In genomic region chr9:97013151-97014132, GRCh38 we compare ENCODE assay signal across 8 cellular contexts. TPM values are rescaled to one million over a fixed set of nuclear protein-coding genes. Genes with fewer than 3 reads are reported as not detected.
A peak's percentile ranks its signal among the peaks of the same experiment; 100 is the strongest.
DNase-seq lines count a peak whose midpoint lies in the region; ATAC-seq and TF ChIP-seq lines count a peak whose summit lies in the region.
"Not testable (repeated sequence)": the region's sequence is repeated elsewhere in the genome, so short reads cannot be mapped to it uniquely, and the experiment has no call there.

No MANE protein-coding gene starts in this region.

- peak in 3 of 4 donors; percentile 4 to 76 (median 43) for TF ChIP-seq POLR2A in esophagus squamous epithelium (IDR thresholded peaks at IDR 0.05)

- H3K4me3 ChIP-seq in Panc1 (ENCODE audit: low read depth in 2 of 2, low read length in 2 of 2) (peak overlapping the region; percentile 46 to 59), esophagus squamous epithelium (peak overlapping the region; percentile 46 to 78 (median 62))

- H3K36me3 Mint-ChIP-seq in activated T-cell treated with anti-CD3 and anti-CD28 coated beads, Interleukin-2, amount 50 U/mL, for 72 hours (ENCODE audit: insufficient read depth in 2 of 2), result not testable (repeated sequence)

- intact Hi-C loops in Panc1 (cut with micrococcal nuclease; ENCODE audit: unreplicated experiment); esophagus squamous epithelium (cut with DNase I): not testable (repeated sequence)

- not testable (repeated sequence) for H3K4me1 ChIP-seq in Panc1 (ENCODE audit: control insufficient read depth, insufficient read depth, low read length); esophagus squamous epithelium

- CTCF ChIA-PET in Panc1 (lab: Charles Lee), result not testable (repeated sequence)

- BruUV-seq in Panc1 (replicated peaks; lab: Mats Ljungman, UMichigan), result not testable (repeated sequence)

- H3K27ac Mint-ChIP-seq in activated T-cell treated with anti-CD3 and anti-CD28 coated beads, Interleukin-2, amount 50 U/mL, for 72 hours, result peak overlapping the region; percentile 96

- POLR2A ChIA-PET in Panc1 (lab: Charles Lee), result not testable (repeated sequence)

- not testable (repeated sequence) for H3K9me3 Mint-ChIP-seq in activated T-cell treated with anti-CD3 and anti-CD28 coated beads, Interleukin-2, amount 50 U/mL, for 72 hours

- H3K36me3 ChIP-seq in Panc1 (ENCODE audit: control insufficient read depth, insufficient read depth, low read length); esophagus squamous epithelium: not testable (repeated sequence)

- H3K9me3 ChIP-seq in Panc1 (ENCODE audit: control insufficient read depth, insufficient read depth, low read depth, low read length); esophagus squamous epithelium: not testable (repeated sequence)

- peak overlapping the region; percentile 86 to 98 for H3K4me3 Mint-ChIP-seq in activated T-cell treated with anti-CD3 and anti-CD28 coated beads, Interleukin-2, amount 50 U/mL, for 72 hours

- H3K27ac ChIP-seq in Panc1 (ENCODE audit: low read length), result peak overlapping the region; percentile 72
- H3K27ac ChIP-seq in esophagus squamous epithelium, result peak overlapping the region; percentile 78 to 95 (median 94)

- ATAC-seq in GM21723 (IDR thresholded peaks at IDR 0.05; ENCODE audit: unreplicated experiment) (peak; percentile 86), Panc1 (peak; percentile 99)
- peak; percentile 97 for ATAC-seq in activated T-cell treated with anti-CD3 and anti-CD28 coated beads, Interleukin-2, amount 50 U/mL, for 72 hours (replicated peaks in 1 of 2)

- 0 to 1% methylated on average over 3 to 8 of the region's 97 CpGs for WGBS in esophagus squamous epithelium, 2 donors

- H3K27me3 Mint-ChIP-seq in activated T-cell treated with anti-CD3 and anti-CD28 coated beads, Interleukin-2, amount 50 U/mL, for 72 hours (ENCODE audit: low read depth), result not testable (repeated sequence)

- H3K27me3 ChIP-seq in Panc1 (ENCODE audit: control insufficient read depth, insufficient read depth, low read length); esophagus squamous epithelium: not testable (repeated sequence)

- TF ChIP-seq CTCF in Panc1 (IDR thresholded peaks at IDR 0.05); esophagus squamous epithelium (IDR thresholded peaks at IDR 0.05): not testable (repeated sequence)

- DNase-seq in DMS153 treated with DMSO at 0.1 percent for 48 hours (lab: John Stamatoyannopoulos, UW; ENCODE audit: unreplicated experiment) (peak; percentile 70), KBM-7 (peak; percentile 81), Panc1 (ENCODE audit: low read depth, low spot score) (peak; percentile 18), esophagus squamous epithelium (lab: John Stamatoyannopoulos, UW) (peak; percentile 8), myocyte (ENCODE audit: low read depth) (peak; percentile 74)
- peak; percentile 77 to 83 for DNase-seq in activated T-cell treated with anti-CD3 and anti-CD28 coated beads, Interleukin-2, amount 50 U/mL, for 72 hours
- peak; percentile 46 for DNase-seq in stimulated activated CD8-positive, alpha-beta memory T cell treated with anti-CD3 and anti-CD28 coated beads, Interleukin-7, amount 100 ng/mL, for 24 hours (ENCODE audit: low read depth)

- not testable (repeated sequence) for H3K4me1 Mint-ChIP-seq in activated T-cell treated with anti-CD3 and anti-CD28 coated beads, Interleukin-2, amount 50 U/mL, for 72 hours (ENCODE audit: low read depth)

- in situ Hi-C loops in KBM-7 (cut with MboI; ENCODE audit: low pct_unique_long_range_greater_than_20kb, low sequenced_read_pairs); Panc1 (cut with HindIII; ENCODE audit: low pct_unique_long_range_greater_than_20kb, low sequenced_read_pairs): not testable (repeated sequence)

RNA-seq across cellular contexts. Expression of gene CTSV, which starts 25.5 kb away (rescaled TPM):
- total RNA-seq in Panc1 (2021; ENCODE audit: unreplicated experiment), result 27.1 TPM
- polyA plus RNA-seq in Panc1 (2012; ENCODE audit: insufficient read length), result 10.4 TPM
- total RNA-seq in activated T-cell treated with anti-CD3 and anti-CD28 coated beads, Interleukin-2, amount 50 U/mL, for 72 hours, result 1 to 10 TPM; 1.3 to 4.3 TPM
- 10 to 100 TPM in 1 of 4 donors, 1 to 10 TPM in 3; 3.1 to 16.5 (median 6.8) TPM for total RNA-seq in esophagus squamous epithelium
- total RNA-seq in myocyte, result 0.36 and 0.83 TPM in 2 replicates
- 1.1 TPM for polyA plus RNA-seq in myocyte (2012)

Comparison
In these comparisons a context has a peak if more than half of its experiments do, and no peak if none do; other contexts are left out.
1. Peak in every context shown above with its lines: DNase-seq, ATAC-seq, H3K4me3 ChIP-seq and H3K27ac ChIP-seq.
2. DNase-seq: peak in every context shown above with its lines; median percentile 81 in KBM-7; 80 in activated T-cell treated with anti-CD3 and anti-CD28 coated beads, Interleukin-2, amount 50 U/mL, for 72 hours; 74 in myocyte; 70 in DMS153 treated with DMSO at 0.1 percent for 48 hours; 46 in stimulated activated CD8-positive, alpha-beta memory T cell treated with anti-CD3 and anti-CD28 coated beads, Interleukin-7, amount 100 ng/mL, for 24 hours; 18 in Panc1; 8 in esophagus squamous epithelium.